8 cellular contexts compared by ENCODE assay signal in genomic region chr11:134205729-134206128, GRCh38.
"Had no signal": no experiment of that assay in that cellular context is flagged by ENCODE, and none has a peak within 500 bp of the region (broad histone marks: within the 10 kb centered on the region; RNA-seq: fewer than 3 reads in every experiment).

No MANE protein-coding gene starts in this region.

- DNase-seq: H9, HCEC 1CT, IMR-90 had no signal

- H3K4me2 ChIP-seq: GM23338 had no signal

- FAIRE-seq: H1, H54, HTR-8/SVneo, K562 had no signal

- H3K27ac Mint-ChIP-seq: GM23338, H9 had no signal

- ATAC-seq: GM23338, K562 had no signal

- H3K9me3 Mint-ChIP-seq: GM23338, H9 had no signal

- H3K4me3 Mint-ChIP-seq: GM23338, H9 had no signal

- H3K4me1 Mint-ChIP-seq: GM23338, H9 had no signal

- H2AFZ ChIP-seq: GM23338 had no signal

- H3K4me3 ChIP-seq: GM23338, K562 had no signal
